In genomic region chr5:68272289-68272688, GRCh38 we compare ENCODE assay signal across 11 cellular contexts. TPM values are rescaled to one million over a fixed set of nuclear protein-coding genes. Genes with fewer than 3 reads are reported as not detected.
DNase-seq lines count a peak whose midpoint lies in the region; ATAC-seq and TF ChIP-seq lines count a peak whose summit lies in the region.
"Had no signal": no experiment of that assay in that cellular context is flagged by ENCODE, and none has a peak within 500 bp of the region (broad histone marks: within the 10 kb centered on the region; RNA-seq: fewer than 3 reads in every experiment).

No MANE protein-coding gene starts in this region.

- H3K36me3 Mint-ChIP-seq in activated T-cell treated with anti-CD3 and anti-CD28 coated beads, Interleukin-2, amount 50 U/mL, for 72 hours (ENCODE audit: insufficient read depth in 2 of 2) = peaks cover 4 to 9% of the 10 kb centered on the region in 2 donors
- peaks cover 26% of the 10 kb centered on the region for H3K36me3 Mint-ChIP-seq in activated T-cell treated with anti-CD3 and anti-CD28 coated beads, Interleukin-2, amount 50 U/mL, for 4 hours (ENCODE audit: insufficient read depth)

- no peaks in the 10 kb centered on the region for H3K27me3 ChIP-seq in Panc1 (ENCODE audit: control insufficient read depth, insufficient read depth, low read length)
- H3K27me3 ChIP-seq in esophagus squamous epithelium = no peaks in the 10 kb centered on the region
- H3K27me3 ChIP-seq in tibial artery = no peaks in the 10 kb centered on the region

- BruUV-seq in Panc1 (replicated peaks; lab: Mats Ljungman, UMichigan) = no TSS peak

- in situ Hi-C loops in Panc1 (cut with HindIII; ENCODE audit: low pct_unique_long_range_greater_than_20kb, low sequenced_read_pairs) = no loop called here

- no peak overlapping the region for H3K27ac ChIP-seq in Panc1 (ENCODE audit: low read length)
- peak overlapping the region in 1 of 4 donors; percentile 40 for H3K27ac ChIP-seq in esophagus squamous epithelium
- peak overlapping the region; percentile 20 to 32 for H3K27ac ChIP-seq in tibial artery

- H3K27me3 Mint-ChIP-seq in activated T-cell treated with anti-CD3 and anti-CD28 coated beads, Interleukin-2, amount 50 U/mL, for 72 hours (ENCODE audit: low read depth) = no peaks in the 10 kb centered on the region
- H3K27me3 Mint-ChIP-seq in activated T-cell treated with anti-CD3 and anti-CD28 coated beads, Interleukin-2, amount 50 U/mL, for 4 hours (ENCODE audit: low read depth) = no peaks in the 10 kb centered on the region

- peaks cover 2% of the 10 kb centered on the region; the same call in 1 of the 2 replicates for H3K4me1 ChIP-seq in Panc1 (ENCODE audit: control insufficient read depth, insufficient read depth, low read length)
- peaks cover 3 to 82% (median 36%) of the 10 kb centered on the region in 3 donors for H3K4me1 ChIP-seq in esophagus squamous epithelium
- peaks cover 0 to 85% (median 61%) of the 10 kb centered on the region in 4 donors for H3K4me1 ChIP-seq in tibial artery
- H3K4me1 ChIP-seq: HAP-1 had no signal

- peaks cover 94% of the 10 kb centered on the region for H3K4me1 Mint-ChIP-seq in activated T-cell treated with anti-CD3 and anti-CD28 coated beads, Interleukin-2, amount 50 U/mL, for 72 hours (ENCODE audit: low read depth)
- peaks cover 86% of the 10 kb centered on the region for H3K4me1 Mint-ChIP-seq in activated T-cell treated with anti-CD3 and anti-CD28 coated beads, Interleukin-2, amount 50 U/mL, for 4 hours (ENCODE audit: low read depth)

- peak overlapping the region; percentile 41 for H3K27ac Mint-ChIP-seq in activated T-cell treated with anti-CD3 and anti-CD28 coated beads, Interleukin-2, amount 50 U/mL, for 72 hours

- H3K9me3 ChIP-seq in Panc1 (ENCODE audit: control insufficient read depth, insufficient read depth, low read depth, low read length) (no peaks in the 10 kb centered on the region), esophagus squamous epithelium (no peaks in the 10 kb centered on the region), tibial artery (no peaks in the 10 kb centered on the region)
- H3K9me3 ChIP-seq: HAP-1 had no signal

- peak overlapping the region in 1 of 2 donors; percentile 47 for H3K4me3 Mint-ChIP-seq in activated T-cell treated with anti-CD3 and anti-CD28 coated beads, Interleukin-2, amount 50 U/mL, for 72 hours
- no peak overlapping the region for H3K4me3 Mint-ChIP-seq in activated T-cell treated with anti-CD3 and anti-CD28 coated beads, Interleukin-2, amount 50 U/mL, for 4 hours

- H3K36me3 ChIP-seq in Panc1 (ENCODE audit: control insufficient read depth, insufficient read depth, low read length) (peaks cover 2% of the 10 kb centered on the region; the same call in 1 of the 2 replicates), esophagus squamous epithelium (peaks cover 0 to 47% (median 2%) of the 10 kb centered on the region in 3 donors), tibial artery (peaks cover 26 to 34% (median 32%) of the 10 kb centered on the region in 3 donors)
- H3K36me3 ChIP-seq: HAP-1 had no signal

- no peak for DNase-seq in activated T-cell treated with anti-CD3 and anti-CD28 coated beads, Interleukin-2, amount 50 U/mL, for 72 hours
- no peak for DNase-seq in activated T-cell treated with anti-CD3 and anti-CD28 coated beads, Interleukin-2, amount 50 U/mL, for 4 hours
- DNase-seq in Panc1 (ENCODE audit: low read depth, low spot score) (no peak), esophagus squamous epithelium (lab: John Stamatoyannopoulos, UW) (no peak), tibial artery (no peak), HPDE6-E6E7 (ENCODE audit: extremely low spot score) (no peak)
- DNase-seq in activated CD4-positive, CD25-positive, alpha-beta regulatory T cell (lab: John Stamatoyannopoulos, UW) = no peak
- DNase-seq: GF-D8, NCI-H187 treated with DMSO at 0.1 percent for 48 hours had no signal

- peak; percentile 22; the same call in 1 of the 2 replicates for TF ChIP-seq CTCF in Panc1 (IDR thresholded peaks at IDR 0.05)
- TF ChIP-seq CTCF in esophagus squamous epithelium (IDR thresholded peaks at IDR 0.05) = peak in 4 of 6 experiments; percentile 7 to 50 (median 42)
- TF ChIP-seq CTCF in tibial artery (IDR thresholded peaks at IDR 0.05) = peak; percentile 28 to 41

- intact Hi-C loops in Panc1 (cut with micrococcal nuclease; ENCODE audit: unreplicated experiment) = no loop called here
- intact Hi-C loops in esophagus squamous epithelium (cut with DNase I) = no loop called here
- intact Hi-C loops in tibial artery (cut with DNase I; ENCODE audit: low total_unique reads) = no loop called here

- 63 to 66% methylated on average over 2 of the region's 2 CpGs for WGBS in esophagus squamous epithelium, 2 donors

- ATAC-seq in activated T-cell treated with anti-CD3 and anti-CD28 coated beads, Interleukin-2, amount 50 U/mL, for 72 hours (replicated peaks in 1 of 2) = no peak
- ATAC-seq in activated T-cell treated with anti-CD3 and anti-CD28 coated beads, Interleukin-2, amount 50 U/mL, for 4 hours = no peak
- ATAC-seq in Panc1 (no peak), GM21367 (IDR thresholded peaks at IDR 0.05; ENCODE audit: unreplicated experiment) (no peak)

- TF ChIP-seq POLR2A in esophagus squamous epithelium (IDR thresholded peaks at IDR 0.05) = no peak

- CTCF ChIA-PET in Panc1 (lab: Charles Lee) = interaction anchor here (0.6 to 2.4 kb wide), 6 partner anchors 14 to 1026 kb away, joined by 3 to 8 read pairs (median 6); no protein-coding TSS in a partner anchor

- POLR2A ChIA-PET in Panc1 (lab: Charles Lee) = interaction anchor here (0.6 kb wide), 1 partner anchor 263 kb away, joined by 3 read pairs; no protein-coding TSS in a partner anchor

- H3K4me3 ChIP-seq in Panc1 (ENCODE audit: low read depth in 2 of 2, low read length in 2 of 2) = no peak overlapping the region
- H3K4me3 ChIP-seq in esophagus squamous epithelium = no peak overlapping the region
- no peak overlapping the region for H3K4me3 ChIP-seq in tibial artery
- H3K4me3 ChIP-seq: HAP-1 had no signal

- no peaks in the 10 kb centered on the region for H3K9me3 Mint-ChIP-seq in activated T-cell treated with anti-CD3 and anti-CD28 coated beads, Interleukin-2, amount 50 U/mL, for 72 hours
- H3K9me3 Mint-ChIP-seq in activated T-cell treated with anti-CD3 and anti-CD28 coated beads, Interleukin-2, amount 50 U/mL, for 4 hours = no peaks in the 10 kb centered on the region

RNA-seq across cellular contexts. Expression of gene PIK3R1, which starts 56.7 kb away (rescaled TPM):
- total RNA-seq in activated T-cell treated with anti-CD3 and anti-CD28 coated beads, Interleukin-2, amount 50 U/mL, for 72 hours = 10 to 100 TPM; 46.5 to 74.2 TPM
- total RNA-seq in activated T-cell treated with anti-CD3 and anti-CD28 coated beads, Interleukin-2, amount 50 U/mL, for 4 hours = 10 to 100 TPM; 21.1 to 23.6 (median 22.5) TPM
- total RNA-seq in Panc1 (2021; ENCODE audit: unreplicated experiment) = 23.4 TPM
- 5.5 TPM for polyA plus RNA-seq in Panc1 (2012; ENCODE audit: insufficient read length)
- 100 to 1,000 TPM in 1 of 4 donors, 10 to 100 TPM in 3; 15.9 to 114 (median 40.8) TPM for total RNA-seq in esophagus squamous epithelium
